In the genomic region with DNA sequence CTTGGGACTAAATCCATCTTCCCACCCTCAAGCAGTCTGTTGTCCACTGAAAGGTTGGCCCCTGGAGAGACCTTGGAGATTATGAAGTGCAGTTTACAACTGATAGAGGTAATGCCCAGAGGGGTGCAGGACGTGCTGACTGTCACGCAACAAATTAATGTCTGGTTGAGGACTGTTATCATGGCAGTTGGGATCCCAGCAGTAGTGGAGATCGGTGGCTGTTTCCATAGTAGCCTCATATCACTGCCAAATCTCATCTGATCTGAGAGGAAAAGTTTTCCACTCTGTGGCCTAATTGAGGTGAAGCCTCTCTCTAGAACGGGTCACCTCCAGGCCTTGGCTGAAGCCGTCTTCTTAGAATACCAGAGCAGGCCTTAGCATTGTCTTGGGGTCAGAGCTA, we compare ENCODE assay signal across 26 cellular contexts. TPM values are rescaled to one million over a fixed set of nuclear protein-coding genes. Genes with fewer than 3 reads are reported as not detected.
DNase-seq lines count a peak whose midpoint lies in the region; ATAC-seq, FAIRE-seq and TF ChIP-seq lines count a peak whose summit lies in the region.
"Had no signal": no experiment of that assay in that cellular context is flagged by ENCODE, and none has a peak within 500 bp of the region (broad histone marks: within the 10 kb centered on the region; RNA-seq: fewer than 3 reads in every experiment).

No MANE protein-coding gene starts in this region.

- peaks cover 0 to 4% (median 4%) of the 10 kb centered on the region in 5 donors for H3K36me3 Mint-ChIP-seq in naive thymus-derived CD4-positive, alpha-beta T cell
- peaks cover 8% of the 10 kb centered on the region for H3K36me3 Mint-ChIP-seq in endodermal cell (ENCODE audit: low read depth)

- H4K20me1 ChIP-seq in SK-N-SH (ENCODE audit: insufficient read depth): no peaks in the 10 kb centered on the region; the same call in 1 of the 2 replicates

- intact Hi-C loops in naive thymus-derived CD4-positive, alpha-beta T cell (cut with micrococcal nuclease): no loop called here

- no peaks in the 10 kb centered on the region for H3K27me3 Mint-ChIP-seq in naive thymus-derived CD4-positive, alpha-beta T cell
- H3K27me3 Mint-ChIP-seq in endodermal cell (ENCODE audit: insufficient read depth): no peaks in the 10 kb centered on the region
- H3K27me3 Mint-ChIP-seq: B cell; CD4-positive, alpha-beta memory T cell had no signal

- no peak for TF ChIP-seq RAD21 in SK-N-SH (IDR thresholded peaks at IDR 0.05; ENCODE audit: low read length)

- H3F3A ChIP-seq in SK-N-SH (replicated peaks; ENCODE audit: insufficient read depth): peaks cover 12% of the 10 kb centered on the region

- H3K4me2 ChIP-seq in SK-N-SH: no peak overlapping the region

- H3K4me1 ChIP-seq in SK-N-SH (ENCODE audit: control insufficient read depth in 1 of 2, insufficient read depth in 2 of 2, low read depth in 1 of 2, low read length in 1 of 2) (peaks cover 7 to 19% of the 10 kb centered on the region in 2 experiments; a peak in 3 of 4 replicates), endodermal cell (ENCODE audit: control insufficient read depth, insufficient read depth, low read length) (no peaks in the 10 kb centered on the region)
- peaks cover 19 to 34% of the 10 kb centered on the region in 2 donors for H3K4me1 ChIP-seq in naive thymus-derived CD4-positive, alpha-beta T cell (ENCODE audit: control insufficient read depth in 2 of 2, insufficient read depth in 2 of 2, low read length in 2 of 2)

- H3K27ac Mint-ChIP-seq in naive thymus-derived CD4-positive, alpha-beta T cell: peak overlapping the region in 5 of 9 donors; percentile 24 to 70 (median 41)
- no peak overlapping the region for H3K27ac Mint-ChIP-seq in endodermal cell
- H3K27ac Mint-ChIP-seq: B cell had no signal

- CTCF ChIA-PET in SK-N-SH (lab: Yijun Ruan, JAX): interaction anchor here (0.6 to 3.2 kb wide), 4 partner anchors 8 to 153 kb away, joined by 3 to 14 read pairs (median 4); a partner anchor contains a TSS
- CTCF ChIA-PET in RWPE1 (lab: Yijun Ruan, JAX): interaction anchor here (0.7 kb wide), 1 partner anchor 27 kb away, joined by 4 read pairs; no protein-coding TSS in a partner anchor
- CTCF ChIA-PET in naive thymus-derived CD4-positive, alpha-beta T cell (lab: Charles Lee): interaction anchor here (2.0 kb wide), 1 partner anchor 26 kb away, joined by 8 read pairs; no protein-coding TSS in a partner anchor

- no peaks in the 10 kb centered on the region for H3K27me3 ChIP-seq in SK-N-SH (ENCODE audit: insufficient read depth)
- H3K27me3 ChIP-seq in naive thymus-derived CD4-positive, alpha-beta T cell (ENCODE audit: control insufficient read depth in 2 of 2, insufficient read depth in 2 of 2, low read length in 2 of 2): no peaks in the 10 kb centered on the region
- H3K27me3 ChIP-seq in endodermal cell (ENCODE audit: control insufficient read depth, insufficient read depth, low read length, poor library complexity, severe bottlenecking): no peaks in the 10 kb centered on the region

- no peak for ATAC-seq in SK-N-SH treated with all-trans-retinoic acid at 6 μM for 48 hours
- ATAC-seq in naive thymus-derived CD4-positive, alpha-beta T cell: no peak

- H3K36me3 ChIP-seq in SK-N-SH (replicated peaks in 1 of 2; ENCODE audit: control insufficient read depth in 1 of 2, insufficient read depth in 2 of 2, low read length in 1 of 2): no peaks in the 10 kb centered on the region
- H3K36me3 ChIP-seq in naive thymus-derived CD4-positive, alpha-beta T cell (ENCODE audit: control insufficient read depth in 2 of 3, insufficient read depth in 3 of 3, low read length in 3 of 3): peaks cover 0 to 11% (median 3%) of the 10 kb centered on the region in 3 experiments
- H3K36me3 ChIP-seq in endodermal cell (ENCODE audit: control insufficient read depth, insufficient read depth, low read length): no peaks in the 10 kb centered on the region

- H3K4me3 ChIP-seq in SK-N-SH (ENCODE audit: low read depth in 2 of 2, low read length in 1 of 2): no peak overlapping the region
- no peak overlapping the region for H3K4me3 ChIP-seq in naive thymus-derived CD4-positive, alpha-beta T cell (ENCODE audit: low read length)
- H3K4me3 ChIP-seq in endodermal cell (ENCODE audit: low read length): no peak overlapping the region
- H3K4me3 ChIP-seq: GM23248 had no signal

- peak; percentile 56 for DNase-seq in SK-N-SH
- no peak for DNase-seq in RWPE1 (ENCODE audit: low spot score)
- no peak for DNase-seq in naive thymus-derived CD4-positive, alpha-beta T cell
- DNase-seq in retina: peak; percentile 30
- no peak for DNase-seq in endodermal cell
- no peak for DNase-seq in NOMO-1 treated with dmso at 0.1 percent for 144 hours (lab: John Stamatoyannopoulos, UW; ENCODE audit: unreplicated experiment)
- no peak for DNase-seq in D721Med (ENCODE audit: insufficient read length, low spot score)
- DNase-seq: CD4-positive, alpha-beta memory T cell; DMS 273 treated with DMSO at 0.1 percent for 48 hours; GF-D8; GM23248; HCEC 1CT; KBM-7; NCI-H1417 treated with DMSO at 0.1 percent for 48 hours; NCI-H1930; NCI-H446; NCI-H69; NK-92 treated with Interleukin-12 subunit alpha and Interleukin-12 subunit beta, amount 100 ng/mL, for 24 hours; OCI-M1 had no signal

- 74% methylated on average over 5 of the region's 5 CpGs for WGBS in SK-N-SH (ENCODE audit: low lambda C conversion rate)
- WGBS in endodermal cell (ENCODE audit: insufficient coverage in 1 of 2, insufficient read length in 1 of 2), 2 experiments: 87 to 94% methylated on average over 3 to 5 of the region's 5 CpGs

- H3K27ac ChIP-seq in SK-N-SH (ENCODE audit: low read depth in 2 of 2, low read length in 1 of 2) (peak overlapping the region in 1 of 2 experiments; percentile 56; a peak in 2 of 4 replicates), RWPE1 (peak overlapping the region; percentile 43), endodermal cell (ENCODE audit: low read depth, low read length) (no peak overlapping the region)
- H3K27ac ChIP-seq in naive thymus-derived CD4-positive, alpha-beta T cell (ENCODE audit: low read depth, low read length): no peak overlapping the region
- H3K27ac ChIP-seq: 22Rv1, GM23248 had no signal

- H3K9ac ChIP-seq in SK-N-SH: no peak overlapping the region
- H3K9ac ChIP-seq in endodermal cell (ENCODE audit: extremely low read depth, low read length, poor library complexity, severe bottlenecking): no peak overlapping the region
- H3K9ac ChIP-seq: GM23248 had no signal

- no peaks in the 10 kb centered on the region for H3K9me3 Mint-ChIP-seq in naive thymus-derived CD4-positive, alpha-beta T cell
- no peaks in the 10 kb centered on the region for H3K9me3 Mint-ChIP-seq in endodermal cell

- H3K9me2 ChIP-seq in SK-N-SH: no peaks in the 10 kb centered on the region

- H2AFZ ChIP-seq in SK-N-SH (ENCODE audit: low read depth): no peak overlapping the region
- H2AFZ ChIP-seq: GM23248 had no signal

- H3K79me2 ChIP-seq in SK-N-SH (ENCODE audit: insufficient read depth): peaks cover 71% of the 10 kb centered on the region

- POLR2A ChIA-PET in SK-N-SH (lab: Yijun Ruan, JAX) (interaction anchor here (0.8 kb wide), 1 partner anchor 15 kb away, joined by 4 read pairs; a partner anchor contains a TSS), RWPE1 (lab: Yijun Ruan, JAX; ENCODE audit: low non-redundant PET) (no interaction called here)
- POLR2A ChIA-PET in naive thymus-derived CD4-positive, alpha-beta T cell (lab: Charles Lee): interaction anchor here (1.4 to 34.0 kb wide), 3 partner anchors 17 to 38 kb away, joined by 4 to 1101 read pairs (median 7); a partner anchor contains a TSS

- TF ChIP-seq CTCF in SK-N-SH (IDR thresholded peaks at IDR 0.05) (no peak), RWPE1 (conservative IDR thresholded peaks at IDR 0.05; ENCODE audit: low read depth) (no peak), endodermal cell (conservative IDR thresholded peaks at IDR 0.05) (no peak), D721Med (IDR thresholded peaks at IDR 0.05; ENCODE audit: insufficient read depth, missing control alignments) (no peak)

- peaks cover 0 to 84% (median 50%) of the 10 kb centered on the region in 7 donors for H3K4me1 Mint-ChIP-seq in naive thymus-derived CD4-positive, alpha-beta T cell
- H3K4me1 Mint-ChIP-seq in endodermal cell: peaks cover 13% of the 10 kb centered on the region

- no peak for FAIRE-seq in D721Med (lab: Jason Lieb, UNC)
- FAIRE-seq: GM12891, GM18507 had no signal

- H3K4me3 Mint-ChIP-seq in naive thymus-derived CD4-positive, alpha-beta T cell: peak overlapping the region in 6 of 10 donors; percentile 12 to 88 (median 34)
- no peak overlapping the region for H3K4me3 Mint-ChIP-seq in endodermal cell
- H3K4me3 Mint-ChIP-seq: B cell had no signal

- TF ChIP-seq EP300 in SK-N-SH (IDR thresholded peaks at IDR 0.05; ENCODE audit: borderline replicate concordance in 1 of 2, low read depth in 1 of 2, low read length in 1 of 2): no peak; a peak in 1 of 4 replicates

- no peaks in the 10 kb centered on the region for H3K9me3 ChIP-seq in SK-N-SH
- H3K9me3 ChIP-seq in naive thymus-derived CD4-positive, alpha-beta T cell (ENCODE audit: control insufficient read depth in 2 of 3, low read length in 3 of 3): no peaks in the 10 kb centered on the region
- H3K9me3 ChIP-seq in endodermal cell (ENCODE audit: control insufficient read depth, low read length): no peaks in the 10 kb centered on the region

RNA-seq across cellular contexts. Expression of a gene that starts 4.1 kb away (rescaled TPM):
- polyA plus RNA-seq in SK-N-SH (2012; rRNA removed): 87.9 and 110 TPM in 2 replicates
- 32.4 and 57.6 TPM in 2 replicates for polyA plus RNA-seq in SK-N-SH (2012; cell fraction: cytosol; rRNA removed)
- 142 and 144 TPM in 2 replicates for polyA plus RNA-seq in SK-N-SH (2012; cell fraction: nucleus; rRNA removed)
- 100 to 1,000 TPM; 123 to 218 (median 150) TPM for total RNA-seq in naive thymus-derived CD4-positive, alpha-beta T cell
- 100 to 1,000 TPM; 290 to 325 TPM for polyA plus RNA-seq in naive thymus-derived CD4-positive, alpha-beta T cell
- 100 to 1,000 TPM; 127 to 140 TPM for total RNA-seq in endodermal cell
- 108 TPM for polyA plus RNA-seq in endodermal cell (2013, experiment 1 of 2)
- polyA plus RNA-seq in endodermal cell (2013, experiment 2 of 2): 101 TPM

RNA-seq across cellular contexts. Expression of a gene that starts 15.3 kb away (rescaled TPM):
- polyA plus RNA-seq in SK-N-SH (2012; rRNA removed): 95.7 and 103 TPM in 2 replicates
- 95.9 and 110 TPM in 2 replicates for polyA plus RNA-seq in SK-N-SH (2012; cell fraction: cytosol; rRNA removed)
- polyA plus RNA-seq in SK-N-SH (2012; cell fraction: nucleus; rRNA removed): 65.8 and 66.3 TPM in 2 replicates
- total RNA-seq in naive thymus-derived CD4-positive, alpha-beta T cell: 100 to 1,000 TPM in 4 of 5 experiments, 10 to 100 TPM in 1; 87.4 to 574 (median 177) TPM
- polyA plus RNA-seq in naive thymus-derived CD4-positive, alpha-beta T cell: 100 to 1,000 TPM; 221 to 307 TPM
- total RNA-seq in endodermal cell: 10 to 100 TPM; 66.1 to 70.0 TPM
- 62.8 TPM for polyA plus RNA-seq in endodermal cell (2013, experiment 1 of 2)
- polyA plus RNA-seq in endodermal cell (2013, experiment 2 of 2): 56.0 TPM

RNA-seq across cellular contexts. Expression of a gene that starts 37.5 kb away (rescaled TPM):
- 138 and 144 TPM in 2 replicates for polyA plus RNA-seq in SK-N-SH (2012; rRNA removed)
- 64.3 and 109 TPM in 2 replicates for polyA plus RNA-seq in SK-N-SH (2012; cell fraction: cytosol; rRNA removed)
- polyA plus RNA-seq in SK-N-SH (2012; cell fraction: nucleus; rRNA removed): 108 and 111 TPM in 2 replicates
- total RNA-seq in naive thymus-derived CD4-positive, alpha-beta T cell: 10 to 100 TPM; 21.3 to 45.4 (median 24.7) TPM
- polyA plus RNA-seq in naive thymus-derived CD4-positive, alpha-beta T cell: 10 to 100 TPM; 34.0 to 46.1 TPM
- 10 to 100 TPM; 68.6 to 72.6 TPM for total RNA-seq in endodermal cell
- polyA plus RNA-seq in endodermal cell (2013, experiment 1 of 2): 60.1 TPM
- polyA plus RNA-seq in endodermal cell (2013, experiment 2 of 2): 55.9 TPM

RNA-seq across cellular contexts. Expression of a gene that starts 38.4 kb away (rescaled TPM):
- 458 and 465 TPM in 2 replicates for polyA plus RNA-seq in SK-N-SH (2012; rRNA removed)
- 199 and 306 TPM in 2 replicates for polyA plus RNA-seq in SK-N-SH (2012; cell fraction: cytosol; rRNA removed)
- polyA plus RNA-seq in SK-N-SH (2012; cell fraction: nucleus; rRNA removed): 166 and 323 TPM in 2 replicates
- 100 to 1,000 TPM in 1 of 5 experiments, 10 to 100 TPM in 4; 50.6 to 129 (median 63.4) TPM for total RNA-seq in naive thymus-derived CD4-positive, alpha-beta T cell
- 100 to 1,000 TPM; 194 to 210 TPM for polyA plus RNA-seq in naive thymus-derived CD4-positive, alpha-beta T cell
- total RNA-seq in endodermal cell: 100 to 1,000 TPM; 127 to 141 TPM
- 135 TPM for polyA plus RNA-seq in endodermal cell (2013, experiment 1 of 2)
- polyA plus RNA-seq in endodermal cell (2013, experiment 2 of 2): 123 TPM

RNA-seq across cellular contexts. Expression of a gene that starts 49.4 kb away (rescaled TPM):
- 0.05 TPM in 1 of 2 replicates, not detected in the other for polyA plus RNA-seq in SK-N-SH (2012; rRNA removed)
- polyA plus RNA-seq in SK-N-SH (2012; cell fraction: cytosol; rRNA removed): 0.01 TPM in 1 of 2 replicates, not detected in the other
- 0.15 and 0.19 TPM in 2 replicates for polyA plus RNA-seq in SK-N-SH (2012; cell fraction: nucleus; rRNA removed)
- under 1 TPM in 1 of 5 experiments, not detected in 4; 0.83 TPM for total RNA-seq in naive thymus-derived CD4-positive, alpha-beta T cell
- under 1 TPM; 0.13 TPM for polyA plus RNA-seq in naive thymus-derived CD4-positive, alpha-beta T cell
- total RNA-seq in endodermal cell: not detected
- polyA plus RNA-seq in endodermal cell (2013, experiment 1 of 2): not detected
- polyA plus RNA-seq in endodermal cell (2013, experiment 2 of 2): not detected
- total RNA-seq: CD4-positive, alpha-beta memory T cell; Daoy; GM23248 had no signal
- polyA plus RNA-seq: AG04450, GM23248 had no signal

Comparison
In these comparisons a context has a peak if more than half of its experiments do, and no peak if none do; other contexts are left out.
1. DNase-seq: peak in SK-N-SH (single experiment) and retina (single experiment); none in RWPE1 (single experiment), naive thymus-derived CD4-positive, alpha-beta T cell (0 of 9), endodermal cell (single experiment), NOMO-1 treated with dmso at 0.1 percent for 144 hours (single experiment) and D721Med (single experiment).